Comparison of ENCODE assay signal across 1 cellular context in genomic region chr19:17346109-17346671, GRCh38.
TF ChIP-seq lines count a peak whose summit lies in the region.

No MANE protein-coding gene starts in this region.

TF ChIP-seq in HEK293, 187 proteins besides CTCF, POLR2A, EP300 and RAD21 (continued from another document):
- no peak for TF ChIP-seq AEBP2 (tag by site-specific recombination; IDR thresholded peaks at IDR 0.05; ENCODE audit: borderline replicate concordance)
- TF ChIP-seq TCF7L2 (IDR thresholded peaks at IDR 0.05; ENCODE audit: borderline replicate concordance, low read depth, low read length): no peak
- no peak for TF ChIP-seq ZNF621 (tag by site-specific recombination; IDR thresholded peaks at IDR 0.05)
- no peak for TF ChIP-seq ZNF629 (tag by site-specific recombination; IDR thresholded peaks at IDR 0.05)
- no peak for TF ChIP-seq ZNF704 (tag by site-specific recombination; IDR thresholded peaks at IDR 0.05)
- no peak for TF ChIP-seq ZNF677 (tag by site-specific recombination; IDR thresholded peaks at IDR 0.05)
- TF ChIP-seq ZNF280D (tag by site-specific recombination; IDR thresholded peaks at IDR 0.05): no peak
